ENCODE assay signal across 14 cellular contexts in the genomic region with DNA sequence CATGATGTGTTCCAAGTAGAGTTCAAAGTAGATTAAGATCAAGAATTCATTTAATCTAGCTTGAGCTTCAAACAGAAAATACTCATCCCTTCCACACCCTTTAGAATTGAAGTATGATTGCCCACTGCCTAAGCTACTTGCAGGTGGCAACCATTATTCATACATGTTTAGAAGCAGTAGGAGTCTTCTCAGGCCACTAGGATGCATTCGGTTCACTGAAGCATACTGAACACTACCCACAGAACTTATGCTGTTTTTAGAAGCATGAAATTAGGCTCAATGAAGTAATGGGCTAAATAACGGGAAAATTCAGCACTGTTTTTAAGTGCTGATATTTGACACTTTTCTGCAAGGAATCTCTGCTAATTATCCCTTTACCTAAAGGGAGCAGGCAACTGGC.
DNase-seq lines count a peak whose midpoint lies in the region; ATAC-seq, FAIRE-seq and TF ChIP-seq lines count a peak whose summit lies in the region.
"Had no signal": no experiment of that assay in that cellular context is flagged by ENCODE, and none has a peak within 500 bp of the region (broad histone marks: within the 10 kb centered on the region; RNA-seq: fewer than 3 reads in every experiment).

No MANE protein-coding gene starts in this region.

- H3K27me3 ChIP-seq in prostate gland (replicated peaks; ENCODE audit: insufficient read depth) (no peaks in the 10 kb centered on the region), upper lobe of right lung (no peaks in the 10 kb centered on the region)
- H3K27me3 ChIP-seq: brain microvascular endothelial cell had no signal

- intact Hi-C loops in prostate gland (cut with DNase I) (no loop called here), upper lobe of right lung (cut with DNase I) (no loop called here)

- ATAC-seq in GM18502 (IDR thresholded peaks at IDR 0.05; ENCODE audit: poor library complexity, unreplicated experiment) (peak; percentile 92), GM21526 (IDR thresholded peaks at IDR 0.05; ENCODE audit: low FRiP score, unreplicated experiment) (peak; percentile 85), HG03066 (IDR thresholded peaks at IDR 0.05; ENCODE audit: low read depth, unreplicated experiment) (peak; percentile 74), upper lobe of right lung (no peak)
- ATAC-seq: HepG2 had no signal

- no peak for FAIRE-seq in D721Med (lab: Jason Lieb, UNC)
- FAIRE-seq: HepG2, keratinocyte had no signal

- WGBS in prostate gland: 86% methylated on average over 2 of the region's 2 CpGs

- TF ChIP-seq CTCF in D721Med (IDR thresholded peaks at IDR 0.05; ENCODE audit: insufficient read depth, missing control alignments) (no peak), prostate gland (IDR thresholded peaks at IDR 0.05) (no peak), upper lobe of right lung (IDR thresholded peaks at IDR 0.05) (no peak)

- H3K4me3 ChIP-seq in prostate gland: no peak overlapping the region
- no peak overlapping the region for H3K4me3 ChIP-seq in upper lobe of right lung

- no peaks in the 10 kb centered on the region for H3K9me3 ChIP-seq in prostate gland
- H3K9me3 ChIP-seq in upper lobe of right lung: no peaks in the 10 kb centered on the region

- no peak for TF ChIP-seq POLR2A in prostate gland (IDR thresholded peaks at IDR 0.05)

- DNase-seq in kidney glomerular epithelial cell (lab: John Stamatoyannopoulos, UW): peak; percentile 25
- DNase-seq in D721Med (ENCODE audit: insufficient read length, low spot score): no peak
- DNase-seq in prostate gland (ENCODE audit: low spot score): no peak
- DNase-seq in NCI-H146 (lab: John Stamatoyannopoulos, UW): no peak
- no peak for DNase-seq in upper lobe of right lung
- DNase-seq: activated gamma-delta T cell; brain microvascular endothelial cell; effector CD8-positive, alpha-beta T cell; GF-D8 had no signal

- H3K27ac ChIP-seq in prostate gland: no peak overlapping the region
- no peak overlapping the region for H3K27ac ChIP-seq in upper lobe of right lung
- H3K27ac ChIP-seq: brain microvascular endothelial cell had no signal

- H3K36me3 ChIP-seq in prostate gland (no peaks in the 10 kb centered on the region), upper lobe of right lung (no peaks in the 10 kb centered on the region)
- H3K36me3 ChIP-seq: brain microvascular endothelial cell had no signal

- H3K4me1 ChIP-seq in prostate gland (replicated peaks) (no peaks in the 10 kb centered on the region), upper lobe of right lung (no peaks in the 10 kb centered on the region)
